1 cellular context compared by ENCODE assay signal in the genomic region with DNA sequence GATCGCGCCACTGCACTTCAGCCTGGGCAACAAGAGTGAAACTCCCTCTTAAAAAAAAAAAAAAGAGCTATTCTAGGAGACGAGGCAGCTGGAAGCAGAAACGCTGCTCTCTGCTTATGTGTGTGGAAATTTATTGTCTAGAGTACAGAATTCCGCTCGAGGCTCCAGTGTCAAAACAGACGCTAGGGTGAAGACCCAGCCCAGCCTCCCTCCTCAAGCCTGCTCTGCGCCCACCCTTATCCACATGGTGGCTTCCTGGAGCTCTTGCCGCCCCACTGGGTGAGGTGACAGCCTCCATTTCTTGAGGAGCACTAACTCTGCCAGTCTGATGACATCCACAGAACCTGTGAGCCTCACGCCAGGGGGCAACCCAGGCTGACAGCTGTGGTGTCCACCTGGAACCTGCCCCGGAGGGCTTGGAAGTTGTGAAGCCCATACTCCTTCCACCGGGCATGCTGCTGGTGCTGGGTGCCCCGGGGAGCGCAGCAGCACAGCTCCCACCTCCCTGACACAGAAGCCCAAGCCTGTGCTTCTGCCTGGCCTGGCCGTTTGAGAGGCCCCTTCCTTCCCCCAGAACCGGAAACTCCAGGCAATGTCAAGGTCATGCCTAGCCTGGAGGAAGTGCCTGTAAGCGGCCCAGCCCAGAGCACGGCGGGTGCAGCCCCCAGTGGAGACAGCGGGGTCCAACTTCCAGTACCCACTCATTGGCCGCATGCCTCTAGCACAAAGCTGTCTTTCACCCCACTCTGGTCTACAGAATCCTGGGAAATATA.
TF ChIP-seq lines count a peak whose summit lies in the region.

No MANE protein-coding gene starts in this region.

TF ChIP-seq in SK-N-SH, 30 proteins besides CTCF, POLR2A, EP300 and RAD21 (continued from another document):
- TF ChIP-seq JUND (IDR thresholded peaks at IDR 0.05) = no peak
- TF ChIP-seq, protein P1, sequence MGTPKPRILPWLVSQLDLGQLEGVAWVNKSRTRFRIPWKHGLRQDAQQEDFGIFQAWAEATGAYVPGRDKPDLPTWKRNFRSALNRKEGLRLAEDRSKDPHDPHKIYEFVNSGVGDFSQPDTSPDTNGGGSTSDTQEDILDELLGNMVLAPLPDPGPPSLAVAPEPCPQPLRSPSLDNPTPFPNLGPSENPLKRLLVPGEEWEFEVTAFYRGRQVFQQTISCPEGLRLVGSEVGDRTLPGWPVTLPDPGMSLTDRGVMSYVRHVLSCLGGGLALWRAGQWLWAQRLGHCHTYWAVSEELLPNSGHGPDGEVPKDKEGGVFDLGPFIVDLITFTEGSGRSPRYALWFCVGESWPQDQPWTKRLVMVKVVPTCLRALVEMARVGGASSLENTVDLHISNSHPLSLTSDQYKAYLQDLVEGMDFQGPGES (IDR thresholded peaks at IDR 0.05; ENCODE audit: low read depth, low read length) = no peak
- TF ChIP-seq NRF1 (IDR thresholded peaks at IDR 0.05; ENCODE audit: low read depth, low read length) = no peak
- no peak for TF ChIP-seq TAF1 (IDR thresholded peaks at IDR 0.05; ENCODE audit: borderline replicate concordance, low read depth, low read length)
TF ChIP-seq in SK-N-SH: peak in this region for 0.
